In the genomic region with DNA sequence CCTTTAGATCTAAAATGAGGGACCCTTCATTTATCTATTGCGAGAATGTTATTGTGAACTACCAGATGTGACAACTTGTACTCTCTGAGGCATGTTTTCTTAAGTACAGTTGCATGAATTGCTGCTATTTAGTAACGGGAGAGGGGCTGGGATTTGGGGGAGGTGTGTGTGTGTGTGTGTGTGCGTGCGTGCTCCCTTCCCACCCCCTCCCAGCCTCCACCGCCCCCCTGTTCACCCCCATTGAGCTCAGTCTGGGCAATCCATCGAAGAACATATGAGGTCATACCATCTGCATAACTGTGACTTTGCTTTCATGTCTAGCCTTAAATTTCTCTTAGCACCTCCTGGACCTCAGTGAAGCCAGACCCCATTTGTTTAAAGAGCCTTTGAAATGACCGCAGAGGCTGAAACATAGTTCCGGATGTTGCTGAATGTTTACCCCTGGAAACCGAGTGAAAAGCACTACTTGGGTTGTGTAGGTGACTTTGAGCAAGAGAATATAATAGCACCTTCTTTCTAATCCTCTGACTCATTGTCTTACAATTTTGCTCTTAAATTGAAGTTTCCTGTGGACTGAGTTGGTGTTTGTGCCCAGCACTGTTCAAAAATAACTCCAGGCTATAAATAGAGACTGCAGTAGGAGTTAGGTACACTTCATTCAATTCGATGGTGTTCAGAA, we compare ENCODE assay signal across 9 cellular contexts.
DNase-seq lines count a peak whose midpoint lies in the region; ATAC-seq, FAIRE-seq and TF ChIP-seq lines count a peak whose summit lies in the region.
"Had no signal": no experiment of that assay in that cellular context is flagged by ENCODE, and none has a peak within 500 bp of the region (broad histone marks: within the 10 kb centered on the region; RNA-seq: fewer than 3 reads in every experiment).

No MANE protein-coding gene starts in this region.

- peak overlapping the region; percentile 20 to 83; a peak in 3 of 4 replicates for H3K27ac ChIP-seq in SK-N-SH (ENCODE audit: low read depth in 2 of 2, low read length in 1 of 2)
- H3K27ac ChIP-seq in psoas muscle = peak overlapping the region; percentile 64
- no peak overlapping the region for H3K27ac ChIP-seq in small intestine (ENCODE audit: low read depth in 1 of 2, low read length in 1 of 2)

- no peaks in the 10 kb centered on the region; the same call in 1 of the 2 replicates for H4K20me1 ChIP-seq in SK-N-SH (ENCODE audit: insufficient read depth)

- peak overlapping the region; percentile 50 for H3K4me2 ChIP-seq in SK-N-SH

- intact Hi-C loops in psoas muscle (cut with DNase I) = no loop called here

- no peak for TF ChIP-seq RAD21 in SK-N-SH (IDR thresholded peaks at IDR 0.05; ENCODE audit: low read length)

- ATAC-seq in psoas muscle (peak; percentile 62 to 81 (median 74)), HG03039 (IDR thresholded peaks at IDR 0.05; ENCODE audit: unreplicated experiment) (no peak)

- H3K27me3 ChIP-seq in SK-N-SH (ENCODE audit: insufficient read depth) (no peaks in the 10 kb centered on the region), psoas muscle (ENCODE audit: insufficient read depth in 3 of 3, low read length in 2 of 3) (no peaks in the 10 kb centered on the region), small intestine (ENCODE audit: control insufficient read depth in 2 of 2, insufficient read depth in 2 of 2, low read length in 2 of 2) (no peaks in the 10 kb centered on the region)

- no peaks in the 10 kb centered on the region for H3K9me2 ChIP-seq in SK-N-SH

- POLR2A ChIA-PET in SK-N-SH (lab: Yijun Ruan, JAX) = no interaction called here

- no peak for TF ChIP-seq CTCF in SK-N-SH (IDR thresholded peaks at IDR 0.05)
- no peak for TF ChIP-seq CTCF in fibroblast of villous mesenchyme (IDR thresholded peaks at IDR 0.05; ENCODE audit: insufficient read depth, low read depth, low read length)
- TF ChIP-seq CTCF in psoas muscle (IDR thresholded peaks at IDR 0.05) = no peak

- TF ChIP-seq EP300 in SK-N-SH (IDR thresholded peaks at IDR 0.05; ENCODE audit: borderline replicate concordance in 1 of 2, low read depth in 1 of 2, low read length in 1 of 2) = no peak; a peak in 1 of 4 replicates

- H3K4me1 ChIP-seq in SK-N-SH (ENCODE audit: control insufficient read depth in 1 of 2, insufficient read depth in 2 of 2, low read depth in 1 of 2, low read length in 1 of 2) (peaks cover 3 to 24% of the 10 kb centered on the region in 2 experiments; a peak in 2 of 4 replicates), psoas muscle (peaks cover 21% of the 10 kb centered on the region), small intestine (ENCODE audit: control insufficient read depth in 2 of 2, insufficient read depth in 1 of 2, low read depth in 1 of 2, low read length in 1 of 2) (peaks cover 3 to 5% of the 10 kb centered on the region in 2 donors)

- peaks cover 24% of the 10 kb centered on the region for H3F3A ChIP-seq in SK-N-SH (replicated peaks; ENCODE audit: insufficient read depth)

- peaks cover 22% of the 10 kb centered on the region for H3K79me2 ChIP-seq in SK-N-SH (ENCODE audit: insufficient read depth)

- no peak overlapping the region for H2AFZ ChIP-seq in SK-N-SH (ENCODE audit: low read depth)

- WGBS in SK-N-SH (ENCODE audit: low lambda C conversion rate) = 29% methylated on average over 10 of the region's 10 CpGs
- 43 to 57% (median 46%) methylated on average over 10 of the region's 10 CpGs for WGBS in psoas muscle, 3 donors
- WGBS in small intestine, 3 donors = 77 to 87% (median 80%) methylated on average over 10 of the region's 10 CpGs

- no peak for FAIRE-seq in small intestine (lab: Jason Lieb, UNC)

- CTCF ChIA-PET in SK-N-SH (lab: Yijun Ruan, JAX) = no interaction called here

- H3K9me3 ChIP-seq in SK-N-SH = no peaks in the 10 kb centered on the region
- no peaks in the 10 kb centered on the region for H3K9me3 ChIP-seq in psoas muscle
- H3K9me3 ChIP-seq in small intestine (ENCODE audit: control insufficient read depth, low read depth) = no peaks in the 10 kb centered on the region

- peak overlapping the region in 1 of 2 experiments; percentile 26; a peak in 1 of 4 replicates for H3K4me3 ChIP-seq in SK-N-SH (ENCODE audit: low read depth in 2 of 2, low read length in 1 of 2)
- no peak overlapping the region for H3K4me3 ChIP-seq in fibroblast of villous mesenchyme (ENCODE audit: low read depth, low read length)
- H3K4me3 ChIP-seq in psoas muscle = peak overlapping the region; percentile 19
- H3K4me3 ChIP-seq in small intestine (ENCODE audit: low read depth in 1 of 2, low read length in 2 of 2) = no peak overlapping the region

- peak overlapping the region; percentile 33; the same call in 1 of the 2 replicates for H3K9ac ChIP-seq in SK-N-SH

- DNase-seq in Caki2 (ENCODE audit: low read depth) = peak; percentile 57
- DNase-seq in SK-N-SH = no peak
- DNase-seq in fibroblast of villous mesenchyme (ENCODE audit: low read depth) = peak; percentile 44
- DNase-seq in psoas muscle = no peak
- no peak for DNase-seq in NCI-H1417 treated with DMSO at 0.1 percent for 48 hours (lab: John Stamatoyannopoulos, UW)
- DNase-seq in activated gamma-delta T cell (lab: John Stamatoyannopoulos, UW) = no peak
- DNase-seq in small intestine = no peak
- DNase-seq: NCI-H1092 treated with DMSO at 0.1 percent for 48 hours had no signal

- H3K36me3 ChIP-seq in SK-N-SH (replicated peaks in 1 of 2; ENCODE audit: control insufficient read depth in 1 of 2, insufficient read depth in 2 of 2, low read length in 1 of 2) (peaks cover 37 to 51% of the 10 kb centered on the region in 2 experiments), psoas muscle (ENCODE audit: insufficient read depth in 1 of 2, low read depth in 1 of 2) (peaks cover 4 to 54% of the 10 kb centered on the region in 2 donors), small intestine (ENCODE audit: control insufficient read depth in 2 of 2, insufficient read depth in 2 of 2, low read length in 2 of 2) (peaks cover 3 to 5% of the 10 kb centered on the region in 2 donors)

- in situ Hi-C loops in Caki2 (cut with HindIII; ENCODE audit: low pct_unique_long_range_greater_than_20kb, low sequenced_read_pairs) = no loop called here

TF ChIP-seq in SK-N-SH, 30 proteins besides CTCF, POLR2A, EP300 and RAD21:
- TF ChIP-seq RCOR1 (IDR thresholded peaks at IDR 0.05; ENCODE audit: low read length) = no peak
- TF ChIP-seq SIN3A (IDR thresholded peaks at IDR 0.05; ENCODE audit: borderline replicate concordance, low read depth, low read length) = no peak
- peak; percentile 34; the same call in 1 of the 2 replicates for TF ChIP-seq TCF12 (IDR thresholded peaks at IDR 0.05)
- TF ChIP-seq, protein P1, sequence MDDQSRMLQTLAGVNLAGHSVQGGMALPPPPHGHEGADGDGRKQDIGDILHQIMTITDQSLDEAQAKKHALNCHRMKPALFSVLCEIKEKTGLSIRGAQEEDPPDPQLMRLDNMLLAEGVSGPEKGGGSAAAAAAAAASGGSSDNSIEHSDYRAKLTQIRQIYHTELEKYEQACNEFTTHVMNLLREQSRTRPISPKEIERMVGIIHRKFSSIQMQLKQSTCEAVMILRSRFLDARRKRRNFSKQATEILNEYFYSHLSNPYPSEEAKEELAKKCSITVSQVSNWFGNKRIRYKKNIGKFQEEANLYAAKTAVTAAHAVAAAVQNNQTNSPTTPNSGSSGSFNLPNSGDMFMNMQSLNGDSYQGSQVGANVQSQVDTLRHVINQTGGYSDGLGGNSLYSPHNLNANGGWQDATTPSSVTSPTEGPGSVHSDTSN (IDR thresholded peaks at IDR 0.05) = no peak
- TF ChIP-seq, protein P2, sequence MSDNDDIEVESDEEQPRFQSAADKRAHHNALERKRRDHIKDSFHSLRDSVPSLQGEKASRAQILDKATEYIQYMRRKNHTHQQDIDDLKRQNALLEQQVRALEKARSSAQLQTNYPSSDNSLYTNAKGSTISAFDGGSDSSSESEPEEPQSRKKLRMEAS (IDR thresholded peaks at IDR 0.05; ENCODE audit: low read depth) = 0 out of 2 replicates have a peak, but pooled peaks have one; percentile 12
- peak; percentile 97 for TF ChIP-seq MEF2A (IDR thresholded peaks at IDR 0.05; ENCODE audit: borderline replicate concordance, low read depth)
- peak; percentile 28; the same call in 1 of the 2 replicates for TF ChIP-seq RXRA (IDR thresholded peaks at IDR 0.05; ENCODE audit: borderline replicate concordance, low read depth)
- TF ChIP-seq SMC3 (IDR thresholded peaks at IDR 0.05; ENCODE audit: low read depth, low read length) = no peak
- no peak for TF ChIP-seq NFIC (IDR thresholded peaks at IDR 0.05; ENCODE audit: borderline replicate concordance)
- TF ChIP-seq CHD2 (IDR thresholded peaks at IDR 0.05; ENCODE audit: low read length, partially characterized antibody) = no peak
- TF ChIP-seq EZH2phosphoT487 (IDR thresholded peaks at IDR 0.05; ENCODE audit: borderline replicate concordance, low read depth) = no peak
- TF ChIP-seq TEAD4 (IDR thresholded peaks at IDR 0.05; ENCODE audit: borderline replicate concordance, insufficient read depth) = peak; percentile 39; the same call in 1 of the 2 replicates
- peak; percentile 65 for TF ChIP-seq FOSL2 (IDR thresholded peaks at IDR 0.05; ENCODE audit: borderline replicate concordance, low read depth)
- TF ChIP-seq, protein P3, sequence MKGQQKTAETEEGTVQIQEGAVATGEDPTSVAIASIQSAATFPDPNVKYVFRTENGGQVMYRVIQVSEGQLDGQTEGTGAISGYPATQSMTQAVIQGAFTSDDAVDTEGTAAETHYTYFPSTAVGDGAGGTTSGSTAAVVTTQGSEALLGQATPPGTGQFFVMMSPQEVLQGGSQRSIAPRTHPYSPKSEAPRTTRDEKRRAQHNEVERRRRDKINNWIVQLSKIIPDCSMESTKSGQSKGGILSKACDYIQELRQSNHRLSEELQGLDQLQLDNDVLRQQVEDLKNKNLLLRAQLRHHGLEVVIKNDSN (IDR thresholded peaks at IDR 0.05; ENCODE audit: borderline replicate concordance, low read depth) = no peak
- TF ChIP-seq POLR2AphosphoS5 (IDR thresholded peaks at IDR 0.05; ENCODE audit: low read depth, low read length) = no peak
- TF ChIP-seq JUND (IDR thresholded peaks at IDR 0.05) = peak; percentile 75
- no peak for TF ChIP-seq MXI1 (IDR thresholded peaks at IDR 0.05; ENCODE audit: low read depth, low read length)
- TF ChIP-seq GATA2 (CRISPR knock-in tag; IDR thresholded peaks at IDR 0.05) = no peak

Comparison
In these comparisons a context has a peak if more than half of its experiments do, and no peak if none do; other contexts are left out.
1. DNase-seq: peak in Caki2 (single experiment) and fibroblast of villous mesenchyme (single experiment); none in SK-N-SH (single experiment), psoas muscle (0 of 2), NCI-H1417 treated with DMSO at 0.1 percent for 48 hours (single experiment), activated gamma-delta T cell (single experiment) and small intestine (single experiment).
2. H3K27ac ChIP-seq: peak in SK-N-SH (2 of 2) and psoas muscle (single experiment); none in small intestine (0 of 2).